ENCODE assay signal across 17 cellular contexts in genomic region chr2:154447727-154448418, GRCh38.
"Had no signal": no experiment of that assay in that cellular context is flagged by ENCODE, and none has a peak within 500 bp of the region (broad histone marks: within the 10 kb centered on the region; RNA-seq: fewer than 3 reads in every experiment).

No MANE protein-coding gene starts in this region.

- H3K9me3 Mint-ChIP-seq: activated B cell treated with CpG ODN at 0.5 μM for 24 hours; activated CD4-positive, alpha-beta T cell treated with anti-CD3 and anti-CD28 coated beads, Interleukin-2, amount 10 ng/mL, durations not matched to agents 24 days and 14 days; naive thymus-derived CD4-positive, alpha-beta T cell had no signal

- H3K36me3 Mint-ChIP-seq: activated naive CD8-positive, alpha-beta T cell; immature natural killer cell; naive thymus-derived CD4-positive, alpha-beta T cell had no signal

- H3K27me3 ChIP-seq: right atrium auricular region, transverse colon had no signal

- H3K27ac ChIP-seq: right atrium auricular region, skin epidermis, transverse colon had no signal

- H3K4me3 ChIP-seq: right atrium auricular region, skin epidermis, transverse colon had no signal

- H3K27ac Mint-ChIP-seq: activated B cell treated with CpG ODN at 0.5 μM for 24 hours; activated CD4-positive, alpha-beta T cell treated with anti-CD3 and anti-CD28 coated beads, Interleukin-2, amount 10 ng/mL, durations not matched to agents 24 days and 14 days; activated naive CD8-positive, alpha-beta T cell; immature natural killer cell; naive thymus-derived CD4-positive, alpha-beta T cell; T-helper 17 cell had no signal

- H3K4me1 ChIP-seq: right atrium auricular region had no signal

- H3K9me3 ChIP-seq: right atrium auricular region, transverse colon had no signal

- ATAC-seq: naive thymus-derived CD4-positive, alpha-beta T cell; stimulated activated naive CD8-positive, alpha-beta T cell treated with anti-CD3 and anti-CD28 coated beads, Interleukin-15, Interleukin-2, amounts not matched to agents 100 U/mL and 50 U/mL, for 24 hours; T-helper 17 cell had no signal

- H3K4me1 Mint-ChIP-seq: activated B cell treated with CpG ODN at 0.5 μM for 24 hours; activated CD4-positive, alpha-beta T cell treated with anti-CD3 and anti-CD28 coated beads, Interleukin-2, amount 10 ng/mL, durations not matched to agents 24 days and 14 days; immature natural killer cell; T-helper 17 cell had no signal

- H3K36me3 ChIP-seq: right atrium auricular region, transverse colon had no signal

- DNase-seq: activated B cell treated with CpG ODN at 0.5 μM for 24 hours; activated CD4-positive, alpha-beta T cell treated with anti-CD3 and anti-CD28 coated beads, Interleukin-2, amount 10 ng/mL, durations not matched to agents 24 days and 14 days; activated gamma-delta T cell treated with Interleukin-2 at 50 U/mL for 16 hours; amniotic stem cell; caudate nucleus; foreskin melanocyte; immature natural killer cell; naive thymus-derived CD4-positive, alpha-beta T cell; posterior cingulate gyrus; stimulated activated CD4-positive, alpha-beta T cell treated with anti-CD3 and anti-CD28 coated beads, Interleukin-4, amount 100 ng/mL, for 4 hours; stimulated activated CD8-positive, alpha-beta memory T cell treated with anti-CD3 and anti-CD28 coated beads, Interleukin-4, amount 100 ng/mL, for 48 hours; stimulated activated naive CD8-positive, alpha-beta T cell treated with anti-CD3 and anti-CD28 coated beads, Interleukin-15, Interleukin-2, amounts not matched to agents 100 U/mL and 50 U/mL, for 24 hours; T-helper 17 cell; transverse colon had no signal

- H3K4me3 Mint-ChIP-seq: activated B cell treated with CpG ODN at 0.5 μM for 24 hours; activated CD4-positive, alpha-beta T cell treated with anti-CD3 and anti-CD28 coated beads, Interleukin-2, amount 10 ng/mL, durations not matched to agents 24 days and 14 days; activated naive CD8-positive, alpha-beta T cell; immature natural killer cell; naive thymus-derived CD4-positive, alpha-beta T cell; T-helper 17 cell had no signal

- H3K27me3 Mint-ChIP-seq: activated B cell treated with CpG ODN at 0.5 μM for 24 hours; activated CD4-positive, alpha-beta T cell treated with anti-CD3 and anti-CD28 coated beads, Interleukin-2, amount 10 ng/mL, durations not matched to agents 24 days and 14 days; activated naive CD8-positive, alpha-beta T cell; naive thymus-derived CD4-positive, alpha-beta T cell; T-helper 17 cell had no signal
